Comparison of ENCODE assay signal across 31 cellular contexts in genomic region chr11:111018571-111018970, GRCh38.
DNase-seq lines count a peak whose midpoint lies in the region; ATAC-seq and TF ChIP-seq lines count a peak whose summit lies in the region.
"Had no signal": no experiment of that assay in that cellular context is flagged by ENCODE, and none has a peak within 500 bp of the region (broad histone marks: within the 10 kb centered on the region; RNA-seq: fewer than 3 reads in every experiment).

No MANE protein-coding gene starts in this region.

- no peaks in the 10 kb centered on the region for H3K9me3 Mint-ChIP-seq in activated CD8-positive, alpha-beta T cell treated with anti-CD3 and anti-CD28 coated beads for 36 hours
- H3K9me3 Mint-ChIP-seq: central memory CD8-positive, alpha-beta T cell; dendritic cell treated with granulocyte-macrophage colony-stimulating factor and Interleukin-4, amounts not matched to agents 40 ng/mL and 50 ng/mL, for 4 days; neural crest cell; stimulated activated memory B cell treated with anti-CD40 and anti-IgM and Interleukin-4, amounts not matched to agents 10 μg/mL and 1 μg/mL and 100 μg/mL, for 72 hours had no signal

- TF ChIP-seq CTCF in upper lobe of right lung (IDR thresholded peaks at IDR 0.05) = no peak
- TF ChIP-seq CTCF in activated CD8-positive, alpha-beta T cell treated with anti-CD3 and anti-CD28 coated beads for 36 hours (IDR thresholded peaks at IDR 0.05) = no peak

- H3K9me3 ChIP-seq in upper lobe of right lung = no peaks in the 10 kb centered on the region
- H3K9me3 ChIP-seq: MG63, pancreas, Peyer's patch, testis, uterus had no signal

- H3K36me3 ChIP-seq in upper lobe of right lung = no peaks in the 10 kb centered on the region
- H3K36me3 ChIP-seq: MG63, pancreas, Peyer's patch, uterus had no signal

- no peaks in the 10 kb centered on the region for H3K36me3 Mint-ChIP-seq in activated CD8-positive, alpha-beta T cell treated with anti-CD3 and anti-CD28 coated beads for 36 hours (ENCODE audit: low read depth)
- H3K36me3 Mint-ChIP-seq: activated naive CD8-positive, alpha-beta T cell; stimulated activated memory B cell treated with anti-CD40 and anti-IgM and Interleukin-4, amounts not matched to agents 10 μg/mL and 1 μg/mL and 100 μg/mL, for 72 hours had no signal

- peaks cover 3% of the 10 kb centered on the region for H3K27me3 Mint-ChIP-seq in activated CD8-positive, alpha-beta T cell treated with anti-CD3 and anti-CD28 coated beads for 36 hours
- H3K27me3 Mint-ChIP-seq: dendritic cell treated with granulocyte-macrophage colony-stimulating factor and Interleukin-4, amounts not matched to agents 40 ng/mL and 50 ng/mL, for 4 days had no signal

- intact Hi-C loops in upper lobe of right lung (cut with DNase I) = no loop called here
- intact Hi-C loops in activated CD8-positive, alpha-beta T cell treated with anti-CD3 and anti-CD28 coated beads for 36 hours (cut with micrococcal nuclease) = no loop called here

- CTCF ChIA-PET in activated CD8-positive, alpha-beta T cell treated with anti-CD3 and anti-CD28 coated beads for 36 hours (lab: Charles Lee) = no interaction called here

- H3K4me1 Mint-ChIP-seq in activated CD8-positive, alpha-beta T cell treated with anti-CD3 and anti-CD28 coated beads for 36 hours (ENCODE audit: low read depth) = no peaks in the 10 kb centered on the region
- H3K4me1 Mint-ChIP-seq: central memory CD8-positive, alpha-beta T cell; neural crest cell had no signal

- no peaks in the 10 kb centered on the region for H3K27me3 ChIP-seq in upper lobe of right lung
- H3K27me3 ChIP-seq: MG63, pancreas, Peyer's patch, testis, uterus had no signal

- H3K27ac ChIP-seq in upper lobe of right lung = no peak overlapping the region
- H3K27ac ChIP-seq: pancreas, skin epidermis, testis had no signal

- POLR2A ChIA-PET in activated CD8-positive, alpha-beta T cell treated with anti-CD3 and anti-CD28 coated beads for 36 hours (lab: Charles Lee) = no interaction called here

- DNase-seq in SIG-M5 treated with dmso at 0.1 percent for 504 hours (lab: John Stamatoyannopoulos, UW; ENCODE audit: unreplicated experiment) (peak; percentile 63), SIG-M5 (lab: John Stamatoyannopoulos, UW) (no peak), SKM-1 treated with dmso at 0.1 percent for 144 hours (lab: John Stamatoyannopoulos, UW; ENCODE audit: unreplicated experiment) (peak; percentile 22), fibroblast of peridontal ligament (ENCODE audit: extremely low read depth) (peak; percentile 5), upper lobe of right lung (no peak), superior temporal gyrus (ENCODE audit: extremely low spot score) (no peak)
- DNase-seq in activated CD8-positive, alpha-beta T cell treated with anti-CD3 and anti-CD28 coated beads for 36 hours = no peak
- DNase-seq: 8988T; activated CD4-positive, alpha-beta T cell treated with anti-CD3 and anti-CD28 coated beads for 48 hours; Calu3; DMS79; GDM1; hippocampal formation; mesenchymal stem cell; MG63; NCI-H1417 treated with DMSO at 0.1 percent for 48 hours; NCI-H2081; pancreas; Peyer's patch; SHP77 treated with DMSO at 0.1 percent for 48 hours; testis; uterus had no signal

- ATAC-seq in upper lobe of right lung = peak; percentile 60
- no peak for ATAC-seq in GM21367 (IDR thresholded peaks at IDR 0.05; ENCODE audit: unreplicated experiment)
- ATAC-seq in activated CD8-positive, alpha-beta T cell treated with anti-CD3 and anti-CD28 coated beads for 36 hours = no peak
- ATAC-seq: K562; left lobe of liver; pancreas; stimulated activated memory B cell treated with anti-CD40 and anti-IgM and Interleukin-4, amounts not matched to agents 10 μg/mL and 1 μg/mL and 100 μg/mL, for 72 hours had no signal

- no peak overlapping the region for H3K4me3 ChIP-seq in upper lobe of right lung
- H3K4me3 ChIP-seq: K562, MG63, pancreas, Peyer's patch, skin epidermis, testis, uterus had no signal

- H3K4me3 Mint-ChIP-seq in activated CD8-positive, alpha-beta T cell treated with anti-CD3 and anti-CD28 coated beads for 36 hours = no peak overlapping the region
- H3K4me3 Mint-ChIP-seq: activated naive CD8-positive, alpha-beta T cell; central memory CD8-positive, alpha-beta T cell; dendritic cell treated with granulocyte-macrophage colony-stimulating factor and Interleukin-4, amounts not matched to agents 40 ng/mL and 50 ng/mL, for 4 days; neural crest cell; stimulated activated memory B cell treated with anti-CD40 and anti-IgM and Interleukin-4, amounts not matched to agents 10 μg/mL and 1 μg/mL and 100 μg/mL, for 72 hours had no signal

- H3K4me1 ChIP-seq in upper lobe of right lung = peaks cover 10% of the 10 kb centered on the region
- H3K4me1 ChIP-seq: pancreas, Peyer's patch, testis, uterus had no signal

- no peak overlapping the region for H3K27ac Mint-ChIP-seq in activated CD8-positive, alpha-beta T cell treated with anti-CD3 and anti-CD28 coated beads for 36 hours
- H3K27ac Mint-ChIP-seq: activated naive CD8-positive, alpha-beta T cell; dendritic cell treated with granulocyte-macrophage colony-stimulating factor and Interleukin-4, amounts not matched to agents 40 ng/mL and 50 ng/mL, for 4 days; stimulated activated memory B cell treated with anti-CD40 and anti-IgM and Interleukin-4, amounts not matched to agents 10 μg/mL and 1 μg/mL and 100 μg/mL, for 72 hours had no signal

Comparison
In these comparisons a context has a peak if more than half of its experiments do, and no peak if none do; other contexts are left out.
1. DNase-seq: peak in SIG-M5 treated with dmso at 0.1 percent for 504 hours (single experiment), SKM-1 treated with dmso at 0.1 percent for 144 hours (single experiment) and fibroblast of peridontal ligament (single experiment); none in SIG-M5 (single experiment), upper lobe of right lung (single experiment), superior temporal gyrus (single experiment) and activated CD8-positive, alpha-beta T cell treated with anti-CD3 and anti-CD28 coated beads for 36 hours (single experiment).